ENCODE assay signal across 8 cellular contexts in the genomic region with DNA sequence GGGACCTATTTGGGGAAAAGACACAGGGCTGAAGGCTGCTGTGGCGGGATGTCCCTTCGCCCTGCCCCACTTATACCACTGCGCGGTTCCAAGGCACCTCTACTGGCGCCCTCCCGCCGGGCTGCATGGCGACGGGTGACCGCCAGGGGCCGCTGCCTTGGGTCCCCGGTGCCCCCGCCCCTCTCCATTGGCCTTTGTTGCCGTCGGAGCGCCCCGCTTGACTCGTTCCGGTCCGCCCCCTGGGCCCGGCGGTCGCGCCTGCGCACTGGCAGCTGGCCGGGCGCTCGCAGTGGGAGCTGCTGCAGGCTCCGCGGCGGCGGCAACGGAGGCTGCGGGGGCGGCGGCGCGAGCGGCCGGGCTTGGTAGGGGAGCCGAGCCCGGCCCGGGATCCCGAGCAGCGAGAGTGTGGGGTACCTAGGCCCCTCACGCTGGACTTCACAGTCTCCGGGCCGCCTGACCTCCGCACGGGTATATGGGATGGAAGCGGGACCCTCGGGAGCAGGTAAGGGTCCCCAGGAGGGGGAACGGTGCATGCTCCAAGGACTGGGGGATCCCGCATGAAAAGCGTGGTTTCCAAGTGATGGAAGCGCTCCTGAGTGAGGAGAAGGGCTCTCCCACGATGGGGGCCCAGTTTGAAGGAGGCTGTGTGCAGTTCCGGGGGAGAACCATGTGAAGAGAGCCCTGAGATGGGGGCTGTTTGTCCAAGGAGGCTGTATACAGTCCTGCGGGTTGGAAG. TPM values are rescaled to one million over a fixed set of nuclear protein-coding genes. Genes with fewer than 3 reads are reported as not detected.
DNase-seq lines count a peak whose midpoint lies in the region; ATAC-seq and TF ChIP-seq lines count a peak whose summit lies in the region.

A gene (plus strand): TSS at position 265 of the 736 bp plus-strand sequence. CDS start 213 bp downstream, at position 478.

- no peaks in the 10 kb centered on the region for H3K36me3 Mint-ChIP-seq in activated naive CD8-positive, alpha-beta T cell
- H3K36me3 Mint-ChIP-seq in glutamatergic neuron (ENCODE audit: unreplicated experiment) (no peaks in the 10 kb centered on the region), osteocyte (ENCODE audit: unreplicated experiment) (no peaks in the 10 kb centered on the region)

- peak within 1 kb of the TSS; percentile 88 for H3K27ac Mint-ChIP-seq in activated naive CD8-positive, alpha-beta T cell
- H3K27ac Mint-ChIP-seq in glutamatergic neuron (ENCODE audit: unreplicated experiment) (peak within 1 kb of the TSS; percentile 96), osteocyte (ENCODE audit: unreplicated experiment) (peak within 1 kb of the TSS; percentile 59)

- peak; percentile 92 for DNase-seq in NCI-H1105 treated with DMSO at 0.1 percent for 48 hours (lab: John Stamatoyannopoulos, UW)
- peak; percentile 83 for DNase-seq in SKM-1 treated with dmso at 0.1 percent for 144 hours (lab: John Stamatoyannopoulos, UW; ENCODE audit: unreplicated experiment)
- DNase-seq in glutamatergic neuron: peak; percentile 99
- peak; percentile 99 for DNase-seq in osteocyte (ENCODE audit: extremely low spot score, unreplicated experiment)
- peak; percentile 70 for DNase-seq in thoracic aorta (ENCODE audit: low spot score)

- peak within 1 kb of the TSS; percentile 94 for H3K4me3 Mint-ChIP-seq in activated naive CD8-positive, alpha-beta T cell
- H3K4me3 Mint-ChIP-seq in glutamatergic neuron (ENCODE audit: unreplicated experiment) (peak within 1 kb of the TSS; percentile 94), osteocyte (ENCODE audit: unreplicated experiment) (peak within 1 kb of the TSS; percentile 96)

- no peaks in the 10 kb centered on the region for H3K27me3 Mint-ChIP-seq in activated naive CD8-positive, alpha-beta T cell
- H3K27me3 Mint-ChIP-seq in glutamatergic neuron (ENCODE audit: unreplicated experiment): peaks cover 14% of the 10 kb centered on the region
- no peaks in the 10 kb centered on the region for H3K27me3 Mint-ChIP-seq in osteocyte (ENCODE audit: unreplicated experiment)

- peaks cover 49% of the 10 kb centered on the region for H3K4me1 Mint-ChIP-seq in activated naive CD8-positive, alpha-beta T cell (ENCODE audit: low read depth)
- peaks cover 33% of the 10 kb centered on the region for H3K4me1 Mint-ChIP-seq in glutamatergic neuron (ENCODE audit: low read depth, unreplicated experiment)
- peaks cover 39% of the 10 kb centered on the region for H3K4me1 Mint-ChIP-seq in osteocyte (ENCODE audit: unreplicated experiment)

- H3K9me3 Mint-ChIP-seq in activated naive CD8-positive, alpha-beta T cell (ENCODE audit: low read depth): no peaks in the 10 kb centered on the region
- H3K9me3 Mint-ChIP-seq in glutamatergic neuron (ENCODE audit: unreplicated experiment): peaks cover 8% of the 10 kb centered on the region
- H3K9me3 Mint-ChIP-seq in osteocyte (ENCODE audit: unreplicated experiment): no peaks in the 10 kb centered on the region

- H3K27ac ChIP-seq in thoracic aorta: peak within 1 kb of the TSS; percentile 65 to 81

- no peaks in the 10 kb centered on the region for H3K9me3 ChIP-seq in thoracic aorta

- TF ChIP-seq CTCF in GM12872 (IDR thresholded peaks at IDR 0.05; ENCODE audit: insufficient read depth, low read depth, low read length) (peak; percentile 92), glutamatergic neuron (IDR thresholded peaks at IDR 0.05; ENCODE audit: partially characterized antibody, unreplicated experiment) (peak; percentile 97), osteocyte (IDR thresholded peaks at IDR 0.05) (peak; percentile 97), thoracic aorta (IDR thresholded peaks at IDR 0.05) (peak; percentile 97)

- no peaks in the 10 kb centered on the region for H3K27me3 ChIP-seq in thoracic aorta (replicated peaks; ENCODE audit: insufficient read depth)

- H3K36me3 ChIP-seq in thoracic aorta: no peaks in the 10 kb centered on the region

- H3K4me3 ChIP-seq in thoracic aorta: peak within 1 kb of the TSS; percentile 99

- peaks cover 14 to 26% of the 10 kb centered on the region in 2 donors for H3K4me1 ChIP-seq in thoracic aorta (ENCODE audit: control insufficient read depth in 1 of 2, low read depth in 2 of 2)

- peak; percentile 90 for ATAC-seq in HG02678 (IDR thresholded peaks at IDR 0.05; ENCODE audit: unreplicated experiment)
- peak; percentile 73 for ATAC-seq in thoracic aorta (ENCODE audit: insufficient number of reproducible peaks, low FRiP score, low read depth)

RNA-seq across cellular contexts. Expression of the gene that starts here (rescaled TPM):
- total RNA-seq in glutamatergic neuron (ENCODE audit: unreplicated experiment) (103 TPM), osteocyte (34.1 and 35.8 TPM in 2 replicates), thoracic aorta (10 to 100 TPM; 23.6 to 25.3 TPM)

Comparison
In these comparisons a context has a peak if more than half of its experiments do, and no peak if none do; other contexts are left out.
1. Peak in every context shown above with its lines: DNase-seq, ATAC-seq, H3K4me3 ChIP-seq and H3K27ac ChIP-seq.